8 cellular contexts compared by ENCODE assay signal in genomic region chr17:81346090-81346907, GRCh38. TPM values are rescaled to one million over a fixed set of nuclear protein-coding genes. Genes with fewer than 3 reads are reported as not detected.
DNase-seq lines count a peak whose midpoint lies in the region; ATAC-seq and TF ChIP-seq lines count a peak whose summit lies in the region.

No MANE protein-coding gene starts in this region.

- TF ChIP-seq POLR2A in gastrocnemius medialis (IDR thresholded peaks at IDR 0.05), result peak; percentile 95

- peaks cover 18% of the 10 kb centered on the region for H3K27me3 Mint-ChIP-seq in brain

- H3K9me3 ChIP-seq in gastrocnemius medialis, result no peaks in the 10 kb centered on the region

- peak overlapping the region; percentile 81 to 99 (median 94) for H3K27ac ChIP-seq in gastrocnemius medialis

- H3K36me3 ChIP-seq in gastrocnemius medialis, result no peaks in the 10 kb centered on the region

- H3K9me3 Mint-ChIP-seq in brain, result peaks cover 0 to 4% (median 0%) of the 10 kb centered on the region in 5 experiments

- H3K4me3 Mint-ChIP-seq in brain, result peak overlapping the region; percentile 81 to 85 (median 83)

- no peaks in the 10 kb centered on the region for H3K27me3 ChIP-seq in gastrocnemius medialis

- H3K4me1 Mint-ChIP-seq in brain, result peaks cover 39% of the 10 kb centered on the region

- H3K4me1 ChIP-seq in gastrocnemius medialis, result peaks cover 12 to 18% of the 10 kb centered on the region in 2 donors

- DNase-seq in NCI-H2107 (lab: John Stamatoyannopoulos, UW) (peak; percentile 98), UCSD-AML1 (lab: John Stamatoyannopoulos, UW; ENCODE audit: unreplicated experiment) (peak; percentile 97), gastrocnemius medialis (peak; percentile 98)

- peaks cover 5% of the 10 kb centered on the region for H3K36me3 Mint-ChIP-seq in brain

- peak overlapping the region in 4 of 5 experiments; percentile 82 to 89 (median 85) for H3K27ac Mint-ChIP-seq in brain

- TF ChIP-seq CTCF in brain (conservative IDR thresholded peaks at IDR 0.05), result no peak
- no peak for TF ChIP-seq CTCF in gastrocnemius medialis (IDR thresholded peaks at IDR 0.05 in 4 of 5, conservative IDR thresholded peaks at IDR 0.05 in 1 of 5)

- H3K4me3 ChIP-seq in iPS-11a (ENCODE audit: low read depth, low read length), result peak overlapping the region; percentile 51
- peak overlapping the region; percentile 52 to 78 (median 70) for H3K4me3 ChIP-seq in gastrocnemius medialis

- peak; percentile 77 for ATAC-seq in GM18498 (IDR thresholded peaks at IDR 0.05; ENCODE audit: unreplicated experiment)
- ATAC-seq in HG02981 (IDR thresholded peaks at IDR 0.05; ENCODE audit: unreplicated experiment), result peak; percentile 72
- ATAC-seq in gastrocnemius medialis, result peak; percentile 53 to 59
- no peak for ATAC-seq in HG03469 (IDR thresholded peaks at IDR 0.05; ENCODE audit: unreplicated experiment)

- in situ Hi-C loops in gastrocnemius medialis (cut with MboI; ENCODE audit: low sequenced_read_pairs in 4 of 4), result no loop called here

- intact Hi-C loops in gastrocnemius medialis (cut with DNase I; ENCODE audit: low total_unique reads), result loop anchor here (1.0 to 2.0 kb wide), 4 partner anchors 37 to 51 kb away; partner anchors contain the start of genes BAHCC1 and SLC38A10

RNA-seq across cellular contexts. Expression of gene BAHCC1, which starts 49.0 kb away (rescaled TPM):
- 19.5 TPM for polyA plus RNA-seq in brain (ENCODE audit: insufficient read depth, low read depth, low replicate concordance)
- 1 to 10 TPM; 2.5 to 8.4 (median 5.8) TPM for total RNA-seq in gastrocnemius medialis

RNA-seq across cellular contexts. Expression of gene SLC38A10, which starts 51.2 kb away (rescaled TPM):
- 38.7 TPM for polyA plus RNA-seq in brain (ENCODE audit: insufficient read depth, low read depth, low replicate concordance)
- total RNA-seq in gastrocnemius medialis, result 10 to 100 TPM; 24.5 to 56.5 (median 28.8) TPM
